In the genomic region with DNA sequence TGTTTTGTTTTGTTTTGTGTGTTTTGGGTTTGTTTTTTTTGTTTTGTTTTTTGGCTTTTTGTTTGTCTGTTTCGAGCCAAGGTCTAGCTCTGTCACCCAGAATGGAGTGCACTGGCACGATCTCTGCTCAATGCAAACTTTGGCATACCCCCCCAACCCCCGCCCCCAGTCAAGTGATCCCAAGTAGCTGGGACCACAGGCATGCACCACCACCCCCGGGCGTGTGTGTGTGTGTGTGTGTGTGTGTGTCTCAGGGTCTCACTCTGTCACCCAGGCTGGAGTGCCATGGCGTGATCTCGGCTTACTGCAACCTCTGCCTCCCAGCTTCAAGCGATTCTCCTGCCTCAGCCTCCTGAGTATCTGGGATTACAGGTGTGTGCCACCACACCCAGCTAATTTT, we compare ENCODE assay signal across 11 cellular contexts. TPM values are rescaled to one million over a fixed set of nuclear protein-coding genes. Genes with fewer than 3 reads are reported as not detected.
DNase-seq lines count a peak whose midpoint lies in the region; ATAC-seq, FAIRE-seq and TF ChIP-seq lines count a peak whose summit lies in the region.
"Not testable (repeated sequence)": the region's sequence is repeated elsewhere in the genome, so short reads cannot be mapped to it uniquely, and the experiment has no call there.
"Had no signal": no experiment of that assay in that cellular context is flagged by ENCODE, and none has a peak within 500 bp of the region (broad histone marks: within the 10 kb centered on the region; RNA-seq: fewer than 3 reads in every experiment).

No MANE protein-coding gene starts in this region.

- peak overlapping the region; percentile 94 to 97 for H3K27ac ChIP-seq in A549
- H3K27ac ChIP-seq in HEK293 (ENCODE audit: extremely low read depth, low read depth, low read length); PC-9; K562 (ENCODE audit: extremely low read depth, low read depth, low read length): not testable (repeated sequence)

- not testable (repeated sequence) for H3K36me3 Mint-ChIP-seq in activated CD4-positive, alpha-beta T cell treated with anti-CD3 and anti-CD28 coated beads, Interleukin-2, amount 10 ng/mL, durations not matched to agents 24 days and 14 days (ENCODE audit: low read depth); stimulated activated effector memory CD8-positive, alpha-beta T cell treated with anti-CD3 and anti-CD28 coated beads, Interleukin-12 subunit alpha, Interleukin-12 subunit beta, amount 100 ng/mL, for 72 hours

- intact Hi-C loops in PC-9 (cut with micrococcal nuclease; ENCODE audit: unreplicated experiment), result loop anchor here (1.0 to 5.0 kb wide), 4 partner anchors 508 to 853 kb away; no protein-coding TSS in a partner anchor
- intact Hi-C loops in activated CD4-positive, alpha-beta T cell treated with anti-CD3 and anti-CD28 coated beads, Interleukin-2, amount 10 ng/mL, durations not matched to agents 24 days and 14 days (cut with micrococcal nuclease); K562 (cut with micrococcal nuclease): not testable (repeated sequence)

- not testable (repeated sequence) for TF ChIP-seq POLR2A in A549 (IDR thresholded peaks at IDR 0.05; ENCODE audit: low read length); K562 (conservative IDR thresholded peaks at IDR 0.05)

- not testable (repeated sequence) for H3K9me2 ChIP-seq in PC-9 (ENCODE audit: insufficient read depth)

- ATAC-seq in A549; K562; stimulated activated effector memory CD8-positive, alpha-beta T cell treated with anti-CD3 and anti-CD28 coated beads, Interleukin-12 subunit alpha, Interleukin-12 subunit beta, amount 100 ng/mL, for 72 hours: not testable (repeated sequence)

- H3K9me3 Mint-ChIP-seq in activated CD4-positive, alpha-beta T cell treated with anti-CD3 and anti-CD28 coated beads, Interleukin-2, amount 10 ng/mL, durations not matched to agents 24 days and 14 days; stimulated activated effector memory CD8-positive, alpha-beta T cell treated with anti-CD3 and anti-CD28 coated beads, Interleukin-12 subunit alpha, Interleukin-12 subunit beta, amount 100 ng/mL, for 72 hours: not testable (repeated sequence)

- CTCF ChIA-PET in A549 (lab: Yijun Ruan, JAX), result interaction anchor here (0.6 to 25.7 kb wide), 97 partner anchors 8 to 888 kb away, joined by 3 to 1736 read pairs (median 7); a partner anchor contains a TSS
- CTCF ChIA-PET in HEK293 (lab: Yijun Ruan, JAX), result interaction anchor here (0.6 to 10.4 kb wide), 53 partner anchors 10 to 855 kb away, joined by 3 to 835 read pairs (median 6); a partner anchor contains a TSS
- CTCF ChIA-PET in PC-9 (lab: Charles Lee), result interaction anchor here (0.6 to 3.3 kb wide), 7 partner anchors 81 to 599 kb away, joined by 3 to 20 read pairs (median 3); no protein-coding TSS in a partner anchor
- CTCF ChIA-PET in K562 (lab: Yijun Ruan, JAX; ENCODE audit: low intra/inter-chr PET ratio), result interaction anchor here (0.7 to 12.1 kb wide), 13 partner anchors 10 to 723 kb away, joined by 3 to 398 read pairs (median 6); no protein-coding TSS in a partner anchor

- in situ Hi-C loops in K562 (cut with MboI), result not testable (repeated sequence)

- H3K4me1 Mint-ChIP-seq in activated CD4-positive, alpha-beta T cell treated with anti-CD3 and anti-CD28 coated beads, Interleukin-2, amount 10 ng/mL, durations not matched to agents 24 days and 14 days, result not testable (repeated sequence)
- peaks cover 19% of the 10 kb centered on the region for H3K4me1 Mint-ChIP-seq in stimulated activated effector memory CD8-positive, alpha-beta T cell treated with anti-CD3 and anti-CD28 coated beads, Interleukin-12 subunit alpha, Interleukin-12 subunit beta, amount 100 ng/mL, for 72 hours

- not testable (repeated sequence) for H3K4me3 ChIP-seq in A549; HEK293 (ENCODE audit: low read depth, low read length); PC-9; K562

- H3K4me3 Mint-ChIP-seq in activated CD4-positive, alpha-beta T cell treated with anti-CD3 and anti-CD28 coated beads, Interleukin-2, amount 10 ng/mL, durations not matched to agents 24 days and 14 days, result peak overlapping the region; percentile 82
- H3K4me3 Mint-ChIP-seq in stimulated activated effector memory CD8-positive, alpha-beta T cell treated with anti-CD3 and anti-CD28 coated beads, Interleukin-12 subunit alpha, Interleukin-12 subunit beta, amount 100 ng/mL, for 72 hours, result peak overlapping the region; percentile 73

- not testable (repeated sequence) for H3K36me3 ChIP-seq in HEK293 (ENCODE audit: control insufficient read depth in 2 of 2, insufficient read depth in 1 of 2, low read length in 2 of 2); PC-9 (ENCODE audit: low read depth); K562 (ENCODE audit: control insufficient read depth, insufficient read depth, low read length)

- H2AFZ ChIP-seq in PC-9, result not testable (repeated sequence)
- H2AFZ ChIP-seq in K562 (ENCODE audit: low read depth, low read length), result peak overlapping the region; percentile 94; the same call in 1 of the 2 replicates

- not testable (repeated sequence) for FAIRE-seq in A549 (lab: Jason Lieb, UNC); K562 (lab: Jason Lieb, UNC)

- H3K27me3 Mint-ChIP-seq in activated CD4-positive, alpha-beta T cell treated with anti-CD3 and anti-CD28 coated beads, Interleukin-2, amount 10 ng/mL, durations not matched to agents 24 days and 14 days, result not testable (repeated sequence)

- not testable (repeated sequence) for H3K79me2 ChIP-seq in PC-9 (ENCODE audit: low read depth); K562 (ENCODE audit: control insufficient read depth, insufficient read depth, low read length)

- H3K9me3 ChIP-seq in A549; HEK293 (ENCODE audit: control insufficient read depth, insufficient read depth, low read depth, low read length); PC-9 (ENCODE audit: insufficient read depth, low read depth); K562 (replicated peaks; ENCODE audit: control insufficient read depth, insufficient read depth, low read depth, low read length): not testable (repeated sequence)

- 71% methylated on average over 8 of the region's 8 CpGs for WGBS in A549 (ENCODE audit: missing lambda C conversion rate)
- 3% methylated on average over 6 of the region's 8 CpGs for WGBS in K562 (ENCODE audit: insufficient coverage, low coverage, missing lambda C conversion rate)

- TF ChIP-seq RAD21 in A549 (conservative IDR thresholded peaks at IDR 0.05 in 1 of 2, IDR thresholded peaks at IDR 0.05 in 1 of 2); K562 (CRISPR knock-in tag; conservative IDR thresholded peaks at IDR 0.05 in 1 of 2, IDR thresholded peaks at IDR 0.05 in 1 of 2): not testable (repeated sequence)

- H3K27ac Mint-ChIP-seq in activated CD4-positive, alpha-beta T cell treated with anti-CD3 and anti-CD28 coated beads, Interleukin-2, amount 10 ng/mL, durations not matched to agents 24 days and 14 days; stimulated activated effector memory CD8-positive, alpha-beta T cell treated with anti-CD3 and anti-CD28 coated beads, Interleukin-12 subunit alpha, Interleukin-12 subunit beta, amount 100 ng/mL, for 72 hours: not testable (repeated sequence)

- not testable (repeated sequence) for H3F3A ChIP-seq in PC-9 (ENCODE audit: insufficient read depth, low read depth)

- H3K9me1 ChIP-seq in K562 (ENCODE audit: control insufficient read depth, insufficient read depth, low read length), result not testable (repeated sequence)

- TF ChIP-seq EP300 in A549 (IDR thresholded peaks at IDR 0.05); K562 (IDR thresholded peaks at IDR 0.05; ENCODE audit: low read length): not testable (repeated sequence)

- H3K27me3 ChIP-seq in PC-9 (ENCODE audit: insufficient read depth, low read depth); K562 (ENCODE audit: control insufficient read depth in 2 of 2, insufficient read depth in 2 of 2, low read length in 2 of 2): not testable (repeated sequence)

- not testable (repeated sequence) for H3K9ac ChIP-seq in K562 (ENCODE audit: insufficient read depth in 1 of 2, low read depth in 2 of 2, low read length in 2 of 2)

- not testable (repeated sequence) for TF ChIP-seq CTCF in A549 (IDR thresholded peaks at IDR 0.05); HEK293 (tag by site-specific recombination; IDR thresholded peaks at IDR 0.05); PC-9 (conservative IDR thresholded peaks at IDR 0.05); K562 (IDR thresholded peaks at IDR 0.05 in 2 of 3, conservative IDR thresholded peaks at IDR 0.05 in 1 of 3; ENCODE audit: insufficient read depth in 2 of 3, low read depth in 1 of 3, low read length in 3 of 3)

- POLR2A ChIA-PET in A549 (lab: Yijun Ruan, JAX) (interaction anchor here (0.6 to 2.4 kb wide), 11 partner anchors 10 to 855 kb away, joined by 3 to 21 read pairs (median 6); a partner anchor contains a TSS), HEK293 (lab: Yijun Ruan, JAX) (interaction anchor here (0.6 to 3.7 kb wide), 4 partner anchors 15 to 100 kb away, joined by 5 to 13 read pairs (median 7); a partner anchor contains a TSS), PC-9 (lab: Charles Lee; ENCODE audit: unreplicated experiment) (interaction anchor here (0.5 to 0.7 kb wide), 4 partner anchors 507 to 745 kb away, joined by 3 to 6 read pairs (median 6); no protein-coding TSS in a partner anchor), K562 (lab: Yijun Ruan, JAX) (interaction anchor here (0.6 to 3.8 kb wide), 5 partner anchors 16 to 727 kb away, joined by 3 to 20 read pairs (median 3); no protein-coding TSS in a partner anchor)

- not testable (repeated sequence) for BruUV-seq in PC-9 (replicated peaks; lab: Mats Ljungman, UMichigan); K562 (replicated peaks; lab: Mats Ljungman, UMichigan)

- H3K4me1 ChIP-seq in A549 (peaks cover 58% of the 10 kb centered on the region), PC-9 (replicated peaks; ENCODE audit: insufficient read depth) (peaks cover 17% of the 10 kb centered on the region), K562 (replicated peaks in 1 of 2; ENCODE audit: control insufficient read depth in 2 of 2, insufficient read depth in 2 of 2, low read length in 2 of 2) (peaks cover 26 to 27% of the 10 kb centered on the region in 2 experiments; a peak in 4 of 5 replicates)
- not testable (repeated sequence) for H3K4me1 ChIP-seq in HEK293 (ENCODE audit: control insufficient read depth, insufficient read depth, low read length)

- DNase-seq in A549 (ENCODE audit: low read depth in 1 of 2, low spot score in 1 of 2); PC-9; activated CD4-positive, alpha-beta T cell treated with anti-CD3 and anti-CD28 coated beads, Interleukin-2, amount 10 ng/mL, durations not matched to agents 24 days and 14 days; K562 (ENCODE audit: extremely low read depth in 1 of 4, low spot score in 3 of 4); stimulated activated effector memory CD8-positive, alpha-beta T cell treated with anti-CD3 and anti-CD28 coated beads, Interleukin-12 subunit alpha, Interleukin-12 subunit beta, amount 100 ng/mL, for 72 hours (ENCODE audit: low spot score in 2 of 2): not testable (repeated sequence)

- not testable (repeated sequence) for H4K20me1 ChIP-seq in PC-9 (ENCODE audit: insufficient read depth); K562 (replicated peaks; ENCODE audit: control insufficient read depth, insufficient read depth, low read length)

- H3K4me2 ChIP-seq in A549 (peak overlapping the region; percentile 77), PC-9 (peak overlapping the region; percentile 69; the same call in 1 of the 2 replicates), K562 (ENCODE audit: insufficient read depth, low read length) (peak overlapping the region; percentile 85)

RNA-seq across cellular contexts. Expression of a gene that starts 24.4 kb away (rescaled TPM):
- 1,385 and 2,250 TPM in 2 replicates for polyA plus RNA-seq in A549 (2011; rRNA removed)
- polyA plus RNA-seq in A549 (2012; cell fraction: cytosol; rRNA removed), result 2,547 and 2,774 TPM in 2 replicates
- 3,370 and 4,681 TPM in 2 replicates for polyA plus RNA-seq in A549 (2012; cell fraction: nucleus; rRNA removed)
- polyA plus RNA-seq in A549 (2017; fragmentation: RNase III; extraction: RNeasy Plus Mini Kit Qiagen cat#74134 plus additional on column Dnase treatment), result 3,173 to 3,781 TPM (median 3,633 TPM) in 3 replicates
- polyA minus RNA-seq in A549 (2011; rRNA and poly(A)+ RNA removed), result 2,077 and 2,477 TPM in 2 replicates
- 2,689 and 2,962 TPM in 2 replicates for total RNA-seq in PC-9 (2021)
- 0.51 TPM in 1 of 2 replicates, not detected in the other for total RNA-seq in activated CD4-positive, alpha-beta T cell treated with anti-CD3 and anti-CD28 coated beads, Interleukin-2, amount 10 ng/mL, durations not matched to agents 24 days and 14 days
- 132 and 303 TPM in 2 replicates for total RNA-seq in K562 (2011; cell fraction: chromatin; rRNA removed; ENCODE audit: low replicate concordance)
- total RNA-seq in K562 (2011; cell fraction: nucleolus; rRNA removed), result 225 and 301 TPM in 2 replicates
- 196 and 242 TPM in 2 replicates for total RNA-seq in K562 (2011; cell fraction: nucleoplasm; rRNA removed)
- total RNA-seq in K562 (2014; rRNA removed), result 262 and 326 TPM in 2 replicates
- 157 and 159 TPM in 2 replicates for total RNA-seq in K562 (2014; rRNA removed; fragmentation: Illumina TruSeq; extraction: Trizol)
- 193 and 197 TPM in 2 replicates for total RNA-seq in K562 (2015; rRNA removed; fragmentation: Illumina TruSeq; extraction: Trizol)
- 364 and 392 TPM in 2 replicates for total RNA-seq in K562 (2021)
- polyA plus RNA-seq in K562 (2011; rRNA removed), result 616 and 661 TPM in 2 replicates
- polyA plus RNA-seq in K562 (2011; cell fraction: cytosol; rRNA removed), result 730 and 1,428 TPM in 2 replicates
- 253 and 293 TPM in 2 replicates for polyA plus RNA-seq in K562 (2011; cell fraction: nucleus; rRNA removed)
- 420 and 432 TPM in 2 replicates for polyA plus RNA-seq in K562 (2012)
- polyA plus RNA-seq in K562 (2014; fragmentation: Illumina TruSeq; extraction: Trizol), result 260 and 315 TPM in 2 replicates
- polyA plus RNA-seq in K562 (2014; fragmentation: Nextera tagmentation; extraction: Ambion mirVana), result 10 to 100 TPM; 41.5 to 49.8 TPM
- 388 and 435 TPM in 2 replicates for polyA plus RNA-seq in K562 (2014; rRNA removed)
- 930 and 1,077 TPM in 2 replicates for polyA minus RNA-seq in K562 (2011; rRNA and poly(A)+ RNA removed)
- 578 and 629 TPM in 2 replicates for polyA minus RNA-seq in K562 (2011; cell fraction: cytosol; rRNA and poly(A)+ RNA removed)
- 134 and 183 TPM in 2 replicates for polyA minus RNA-seq in K562 (2011; cell fraction: nucleus; rRNA and poly(A)+ RNA removed)

RNA-seq across cellular contexts. Expression of a gene that starts 31.7 kb away (rescaled TPM):
- polyA plus RNA-seq in A549 (2011; rRNA removed) (0.09 TPM in 1 of 2 replicates, not detected in the other), A549 (2017; fragmentation: RNase III; extraction: RNeasy Plus Mini Kit Qiagen cat#74134 plus additional on column Dnase treatment) (0.12 TPM in 2 of 3 replicates, not detected in the other), K562 (2011; rRNA removed) (0.08 TPM in 1 of 2 replicates, not detected in the other), K562 (2014; fragmentation: Illumina TruSeq; extraction: Trizol) (not detected in 2 replicates), K562 (2014; fragmentation: Nextera tagmentation; extraction: Ambion mirVana) (not detected), K562 (2014; rRNA removed) (not detected in 2 replicates)
- polyA plus RNA-seq in A549 (2012; cell fraction: cytosol; rRNA removed), result 0.03 TPM in 2 replicates
- 0.20 and 0.29 TPM in 2 replicates for polyA plus RNA-seq in A549 (2012; cell fraction: nucleus; rRNA removed)
- polyA minus RNA-seq in A549 (2011; rRNA and poly(A)+ RNA removed), result 0.17 TPM in 1 of 2 replicates, not detected in the other
- total RNA-seq in PC-9 (2021) (1.5 and 1.7 TPM in 2 replicates), K562 (2014; rRNA removed) (not detected in 2 replicates), K562 (2014; rRNA removed; fragmentation: Illumina TruSeq; extraction: Trizol) (not detected in 2 replicates), K562 (2015; rRNA removed; fragmentation: Illumina TruSeq; extraction: Trizol) (not detected in 2 replicates), K562 (2021) (not detected in 2 replicates)
- total RNA-seq in activated CD4-positive, alpha-beta T cell treated with anti-CD3 and anti-CD28 coated beads, Interleukin-2, amount 10 ng/mL, durations not matched to agents 24 days and 14 days, result not detected in 2 replicates
- total RNA-seq in K562 (2011; cell fraction: chromatin; rRNA removed; ENCODE audit: low replicate concordance), result not detected in 2 replicates
- total RNA-seq in K562 (2011; cell fraction: nucleolus; rRNA removed), result not detected in 2 replicates
- not detected in 2 replicates for total RNA-seq in K562 (2011; cell fraction: nucleoplasm; rRNA removed)
- polyA plus RNA-seq in K562 (2011; cell fraction: cytosol; rRNA removed), result not detected in 2 replicates
- not detected in 2 replicates for polyA plus RNA-seq in K562 (2011; cell fraction: nucleus; rRNA removed)
- polyA plus RNA-seq in K562 (2012), result not detected in 2 replicates
- polyA minus RNA-seq in K562 (2011; rRNA and poly(A)+ RNA removed), result not detected in 2 replicates
- polyA minus RNA-seq in K562 (2011; cell fraction: cytosol; rRNA and poly(A)+ RNA removed), result not detected in 2 replicates
- polyA minus RNA-seq in K562 (2011; cell fraction: nucleus; rRNA and poly(A)+ RNA removed), result not detected in 2 replicates
- total RNA-seq: CD4-positive, alpha-beta T cell; Daoy; H9; HT-29 had no signal
- polyA plus RNA-seq: AG04450 had no signal

RNA-seq across cellular contexts. Expression of a gene that starts 46.4 kb away (rescaled TPM):
- polyA plus RNA-seq in A549 (2011; rRNA removed), result 0.05 and 0.07 TPM in 2 replicates
- polyA plus RNA-seq in A549 (2012; cell fraction: cytosol; rRNA removed), result 0.04 and 0.07 TPM in 2 replicates
- 0.12 and 0.47 TPM in 2 replicates for polyA plus RNA-seq in A549 (2012; cell fraction: nucleus; rRNA removed)
- 0.08 TPM in 1 of 3 replicates, not detected in the others for polyA plus RNA-seq in A549 (2017; fragmentation: RNase III; extraction: RNeasy Plus Mini Kit Qiagen cat#74134 plus additional on column Dnase treatment)
- polyA minus RNA-seq in A549 (2011; rRNA and poly(A)+ RNA removed), result 0.29 TPM in 1 of 2 replicates, not detected in the other
- total RNA-seq in PC-9 (2021), result 0.28 TPM in 1 of 2 replicates, not detected in the other
- total RNA-seq in activated CD4-positive, alpha-beta T cell treated with anti-CD3 and anti-CD28 coated beads, Interleukin-2, amount 10 ng/mL, durations not matched to agents 24 days and 14 days, result 0.33 TPM in 1 of 2 replicates, not detected in the other
- 1.7 and 5.7 TPM in 2 replicates for total RNA-seq in K562 (2011; cell fraction: chromatin; rRNA removed; ENCODE audit: low replicate concordance)
- total RNA-seq in K562 (2011; cell fraction: nucleolus; rRNA removed), result 2.2 and 3.8 TPM in 2 replicates
- 1.9 TPM in 2 replicates for total RNA-seq in K562 (2011; cell fraction: nucleoplasm; rRNA removed)
- 0.08 and 0.32 TPM in 2 replicates for total RNA-seq in K562 (2014; rRNA removed)
- 0.07 TPM in 1 of 2 replicates, not detected in the other for total RNA-seq in K562 (2014; rRNA removed; fragmentation: Illumina TruSeq; extraction: Trizol)
- total RNA-seq in K562 (2015; rRNA removed; fragmentation: Illumina TruSeq; extraction: Trizol), result not detected in 2 replicates
- 0.09 and 0.27 TPM in 2 replicates for total RNA-seq in K562 (2021)
- polyA plus RNA-seq in K562 (2011; rRNA removed), result 0.81 and 2.3 TPM in 2 replicates
- polyA plus RNA-seq in K562 (2011; cell fraction: cytosol; rRNA removed), result 0.59 and 2.4 TPM in 2 replicates
- 5.8 and 21.4 TPM in 2 replicates for polyA plus RNA-seq in K562 (2011; cell fraction: nucleus; rRNA removed)
- 0.71 and 2.0 TPM in 2 replicates for polyA plus RNA-seq in K562 (2012)
- 0.14 TPM in 1 of 2 replicates, not detected in the other for polyA plus RNA-seq in K562 (2014; fragmentation: Illumina TruSeq; extraction: Trizol)
- under 1 TPM; 0.03 to 0.08 TPM for polyA plus RNA-seq in K562 (2014; fragmentation: Nextera tagmentation; extraction: Ambion mirVana)
- polyA plus RNA-seq in K562 (2014; rRNA removed), result 0.22 and 0.23 TPM in 2 replicates
- polyA minus RNA-seq in K562 (2011; rRNA and poly(A)+ RNA removed), result 0.48 and 1.0 TPM in 2 replicates
- polyA minus RNA-seq in K562 (2011; cell fraction: cytosol; rRNA and poly(A)+ RNA removed), result 0.95 TPM in 1 of 2 replicates, not detected in the other
- 0.22 and 1.2 TPM in 2 replicates for polyA minus RNA-seq in K562 (2011; cell fraction: nucleus; rRNA and poly(A)+ RNA removed)
- total RNA-seq: CD4-positive, alpha-beta T cell; H9; HT-29 had no signal

Comparison
In these comparisons a context has a peak if more than half of its experiments do, and no peak if none do; other contexts are left out.
1. RNA of a gene that starts 24.4 kb away (total RNA-seq): 2,689 to 2,962 TPM in PC-9 and 132 to 392 TPM in K562; 0.51 TPM in activated CD4-positive, alpha-beta T cell treated with anti-CD3 and anti-CD28 coated beads, Interleukin-2, amount 10 ng/mL, durations not matched to agents 24 days and 14 days; every median in the first group is over 10 times any median in the second.
2. Peak in every context shown above with its lines, with median percentiles within 50 percentile points of each other: H3K4me2 ChIP-seq.